8 cellular contexts compared by ENCODE assay signal in genomic region chr17:69430488-69430887, GRCh38. TPM values are rescaled to one million over a fixed set of nuclear protein-coding genes. Genes with fewer than 3 reads are reported as not detected.
DNase-seq lines count a peak whose midpoint lies in the region; ATAC-seq and TF ChIP-seq lines count a peak whose summit lies in the region.

No MANE protein-coding gene starts in this region.

- H3K4me3 Mint-ChIP-seq in activated CD4-positive, alpha-beta memory T cell treated with anti-CD3 and anti-CD28 coated beads for 36 hours: no peak overlapping the region
- no peak overlapping the region for H3K4me3 Mint-ChIP-seq in activated CD4-positive, alpha-beta memory T cell treated with anti-CD3 and anti-CD28 coated beads, Interleukin-2, amount 10 ng/mL, durations not matched to agents 7 days and 5 days

- intact Hi-C loops in activated CD4-positive, alpha-beta memory T cell treated with anti-CD3 and anti-CD28 coated beads for 36 hours (cut with micrococcal nuclease): loop anchor here (2.0 kb wide), 1 partner anchor 14 kb away; no protein-coding TSS in a partner anchor
- intact Hi-C loops in gastrocnemius medialis (cut with DNase I; ENCODE audit: low total_unique reads): no loop called here

- H3K4me3 ChIP-seq in gastrocnemius medialis: no peak overlapping the region

- no peaks in the 10 kb centered on the region for H3K27me3 ChIP-seq in gastrocnemius medialis

- H3K4me1 ChIP-seq in gastrocnemius medialis: peaks cover 41 to 47% of the 10 kb centered on the region in 2 donors

- peak overlapping the region; percentile 29 for H3K27ac Mint-ChIP-seq in activated CD4-positive, alpha-beta memory T cell treated with anti-CD3 and anti-CD28 coated beads for 36 hours
- H3K27ac Mint-ChIP-seq in activated CD4-positive, alpha-beta memory T cell treated with anti-CD3 and anti-CD28 coated beads, Interleukin-2, amount 10 ng/mL, durations not matched to agents 7 days and 5 days: no peak overlapping the region

- H3K36me3 ChIP-seq in gastrocnemius medialis: no peaks in the 10 kb centered on the region

- POLR2A ChIA-PET in activated CD4-positive, alpha-beta memory T cell treated with anti-CD3 and anti-CD28 coated beads for 36 hours (lab: Charles Lee): no interaction called here
- POLR2A ChIA-PET in activated CD4-positive, alpha-beta memory T cell treated with anti-CD3 and anti-CD28 coated beads, Interleukin-2, amount 10 ng/mL, durations not matched to agents 7 days and 5 days (lab: Charles Lee): no interaction called here

- CTCF ChIA-PET in activated CD4-positive, alpha-beta memory T cell treated with anti-CD3 and anti-CD28 coated beads for 36 hours (lab: Charles Lee): interaction anchor here (0.6 to 1.3 kb wide), 2 partner anchors 16 to 233 kb away, joined by 3 to 4 read pairs; partner anchors contain the start of gene MAP2K6
- CTCF ChIA-PET in activated CD4-positive, alpha-beta memory T cell treated with anti-CD3 and anti-CD28 coated beads, Interleukin-2, amount 10 ng/mL, durations not matched to agents 7 days and 5 days (lab: Charles Lee): interaction anchor here (2.1 kb wide), 2 partner anchors 35 to 92 kb away, joined by 7 read pairs; no protein-coding TSS in a partner anchor

- H3K4me1 Mint-ChIP-seq in activated CD4-positive, alpha-beta memory T cell treated with anti-CD3 and anti-CD28 coated beads for 36 hours (ENCODE audit: low read depth): peaks cover 32% of the 10 kb centered on the region
- H3K4me1 Mint-ChIP-seq in activated CD4-positive, alpha-beta memory T cell treated with anti-CD3 and anti-CD28 coated beads, Interleukin-2, amount 10 ng/mL, durations not matched to agents 7 days and 5 days: peaks cover 9% of the 10 kb centered on the region

- peak; percentile 67 for ATAC-seq in HG03442 (IDR thresholded peaks at IDR 0.05; ENCODE audit: unreplicated experiment)
- no peak for ATAC-seq in gastrocnemius medialis
- no peak for ATAC-seq in HG03342 (IDR thresholded peaks at IDR 0.05; ENCODE audit: unreplicated experiment)

- no peaks in the 10 kb centered on the region for H3K36me3 Mint-ChIP-seq in activated CD4-positive, alpha-beta memory T cell treated with anti-CD3 and anti-CD28 coated beads for 36 hours
- no peaks in the 10 kb centered on the region for H3K36me3 Mint-ChIP-seq in activated CD4-positive, alpha-beta memory T cell treated with anti-CD3 and anti-CD28 coated beads, Interleukin-2, amount 10 ng/mL, durations not matched to agents 7 days and 5 days (ENCODE audit: low read depth)

- H3K27me3 Mint-ChIP-seq in activated CD4-positive, alpha-beta memory T cell treated with anti-CD3 and anti-CD28 coated beads for 36 hours: no peaks in the 10 kb centered on the region
- no peaks in the 10 kb centered on the region for H3K27me3 Mint-ChIP-seq in activated CD4-positive, alpha-beta memory T cell treated with anti-CD3 and anti-CD28 coated beads, Interleukin-2, amount 10 ng/mL, durations not matched to agents 7 days and 5 days

- no peak for TF ChIP-seq CTCF in gastrocnemius medialis (IDR thresholded peaks at IDR 0.05 in 4 of 5, conservative IDR thresholded peaks at IDR 0.05 in 1 of 5)

- in situ Hi-C loops in gastrocnemius medialis (cut with MboI; ENCODE audit: low sequenced_read_pairs in 4 of 4): no loop called here

- peak overlapping the region; percentile 5 to 76 (median 35) for H3K27ac ChIP-seq in gastrocnemius medialis

- no peak for TF ChIP-seq POLR2A in gastrocnemius medialis (IDR thresholded peaks at IDR 0.05)

- DNase-seq in activated CD4-positive, alpha-beta memory T cell treated with anti-CD3 and anti-CD28 coated beads for 36 hours: no peak
- no peak for DNase-seq in activated CD4-positive, alpha-beta memory T cell treated with anti-CD3 and anti-CD28 coated beads, Interleukin-2, amount 10 ng/mL, durations not matched to agents 7 days and 5 days
- peak; percentile 14 for DNase-seq in cerebellar cortex (ENCODE audit: low spot score)
- DNase-seq in gastrocnemius medialis: no peak
- DNase-seq in medulla oblongata (ENCODE audit: extremely low spot score): no peak
- DNase-seq in hippocampal formation (lab: John Stamatoyannopoulos, UW): no peak

- no peaks in the 10 kb centered on the region for H3K9me3 Mint-ChIP-seq in activated CD4-positive, alpha-beta memory T cell treated with anti-CD3 and anti-CD28 coated beads for 36 hours
- no peaks in the 10 kb centered on the region for H3K9me3 Mint-ChIP-seq in activated CD4-positive, alpha-beta memory T cell treated with anti-CD3 and anti-CD28 coated beads, Interleukin-2, amount 10 ng/mL, durations not matched to agents 7 days and 5 days

- H3K9me3 ChIP-seq in gastrocnemius medialis: no peaks in the 10 kb centered on the region

RNA-seq across cellular contexts. Expression of gene MAP2K6, which starts 16.0 kb away (rescaled TPM):
- total RNA-seq in activated CD4-positive, alpha-beta memory T cell treated with anti-CD3 and anti-CD28 coated beads for 36 hours: 1 to 10 TPM; 2.2 TPM
- total RNA-seq in activated CD4-positive, alpha-beta memory T cell treated with anti-CD3 and anti-CD28 coated beads, Interleukin-2, amount 10 ng/mL, durations not matched to agents 7 days and 5 days: 1 to 10 TPM; 5.3 to 6.9 TPM
- total RNA-seq in gastrocnemius medialis: 100 to 1,000 TPM in 3 of 4 donors, 10 to 100 TPM in 1; 35.1 to 351 (median 223) TPM

Comparison
In these comparisons a context has a peak if more than half of its experiments do, and no peak if none do; other contexts are left out.
1. RNA of gene MAP2K6, which starts 16.0 kb away (total RNA-seq): 35.1 to 351 TPM in gastrocnemius medialis; 5.3 to 6.9 TPM in activated CD4-positive, alpha-beta memory T cell treated with anti-CD3 and anti-CD28 coated beads, Interleukin-2, amount 10 ng/mL, durations not matched to agents 7 days and 5 days and 2.2 TPM in activated CD4-positive, alpha-beta memory T cell treated with anti-CD3 and anti-CD28 coated beads for 36 hours; every median in the first group is over 4 times any median in the second.